19 cellular contexts compared by ENCODE assay signal in genomic region chr1:234856719-234857310, GRCh38.
DNase-seq lines count a peak whose midpoint lies in the region; ATAC-seq, FAIRE-seq and TF ChIP-seq lines count a peak whose summit lies in the region.
"Had no signal": no experiment of that assay in that cellular context is flagged by ENCODE, and none has a peak within 500 bp of the region (broad histone marks: within the 10 kb centered on the region; RNA-seq: fewer than 3 reads in every experiment).

No MANE protein-coding gene starts in this region.

- H3K27ac ChIP-seq in vagina (peak overlapping the region; percentile 7), neural progenitor cell (no peak overlapping the region)
- H3K27ac ChIP-seq: 22Rv1, BLaER1 had no signal

- no peak for TF ChIP-seq POLR2A in vagina (IDR thresholded peaks at IDR 0.05)

- FAIRE-seq in RCC 7860 (lab: Jason Lieb, UNC): no peak

- no peak overlapping the region for H2AFZ ChIP-seq in neural progenitor cell (replicated peaks)

- ATAC-seq in Right ventricle myocardium inferior: peak; percentile 88
- ATAC-seq in left ventricle myocardium superior: peak; percentile 84
- ATAC-seq: PC-3 had no signal

- DNase-seq in Right ventricle myocardium inferior (ENCODE audit: missing footprints) (no peak), cardiac septum (ENCODE audit: low spot score) (no peak), left ventricle myocardium superior (no peak), vagina (ENCODE audit: extremely low spot score in 2 of 2) (no peak), AG08396 (ENCODE audit: low spot score) (no peak), RCC 7860 (ENCODE audit: low spot score) (no peak), neural progenitor cell (ENCODE audit: low spot score) (no peak)
- DNase-seq: CD8-positive, alpha-beta memory T cell; GF-D8; H7; KG1; NCI-H1105 treated with DMSO at 0.1 percent for 48 hours; NCI-H187; NCI-H446 treated with DMSO at 0.1 percent for 48 hours; NCI-H748 treated with DMSO at 0.1 percent for 48 hours; PC-3 had no signal

- no peaks in the 10 kb centered on the region for H3K36me3 Mint-ChIP-seq in nephron (ENCODE audit: low read depth)
- no peaks in the 10 kb centered on the region for H3K36me3 Mint-ChIP-seq in neural progenitor cell

- H3K27ac Mint-ChIP-seq in nephron (peak overlapping the region in 2 of 3 experiments; percentile 72 to 75), neural progenitor cell (no peak overlapping the region)

- H3K4me3 Mint-ChIP-seq in nephron: no peak overlapping the region
- no peak overlapping the region for H3K4me3 Mint-ChIP-seq in neural progenitor cell
- H3K4me3 Mint-ChIP-seq: CD8-positive, alpha-beta memory T cell had no signal

- H3K9me3 ChIP-seq in vagina (no peaks in the 10 kb centered on the region), neural progenitor cell (ENCODE audit: low read depth) (no peaks in the 10 kb centered on the region)

- intact Hi-C loops in Right ventricle myocardium inferior (cut with DNase I) (no loop called here), cardiac septum (cut with DNase I) (no loop called here), left ventricle myocardium superior (cut with micrococcal nuclease) (no loop called here), vagina (cut with DNase I) (loop anchor here (1.0 kb wide), 1 partner anchor 15 kb away; no protein-coding TSS in a partner anchor)

- H3K4me1 Mint-ChIP-seq in nephron: peaks cover 41% of the 10 kb centered on the region
- peaks cover 18% of the 10 kb centered on the region for H3K4me1 Mint-ChIP-seq in neural progenitor cell

- no peaks in the 10 kb centered on the region for H3K36me3 ChIP-seq in vagina
- no peaks in the 10 kb centered on the region for H3K36me3 ChIP-seq in neural progenitor cell
- H3K36me3 ChIP-seq: BLaER1 had no signal

- no peak overlapping the region for H3K9ac ChIP-seq in neural progenitor cell
- H3K9ac ChIP-seq: BLaER1 had no signal

- H3K4me3 ChIP-seq in vagina (no peak overlapping the region), neural progenitor cell (no peak overlapping the region)
- H3K4me3 ChIP-seq: BLaER1 had no signal

- no peaks in the 10 kb centered on the region for H4K20me1 ChIP-seq in neural progenitor cell (ENCODE audit: low read depth)
- H4K20me1 ChIP-seq: BLaER1 had no signal

- H3K27me3 ChIP-seq in vagina (no peaks in the 10 kb centered on the region), neural progenitor cell (no peaks in the 10 kb centered on the region)
- H3K27me3 ChIP-seq: BLaER1 had no signal

- H3K9me3 Mint-ChIP-seq in nephron: peaks cover 3% of the 10 kb centered on the region
- peaks cover 14% of the 10 kb centered on the region for H3K9me3 Mint-ChIP-seq in neural progenitor cell

- H3K27me3 Mint-ChIP-seq in nephron (ENCODE audit: low read depth) (no peaks in the 10 kb centered on the region), neural progenitor cell (ENCODE audit: insufficient read depth, low read depth) (peaks cover 18% of the 10 kb centered on the region)
- H3K27me3 Mint-ChIP-seq: CD8-positive, alpha-beta memory T cell had no signal

- no peaks in the 10 kb centered on the region for H3K79me2 ChIP-seq in neural progenitor cell (ENCODE audit: low read depth)

- H3K4me1 ChIP-seq in vagina: peaks cover 5% of the 10 kb centered on the region
- no peaks in the 10 kb centered on the region for H3K4me1 ChIP-seq in neural progenitor cell

- no peak overlapping the region for H3K4me2 ChIP-seq in neural progenitor cell
- H3K4me2 ChIP-seq: BLaER1 had no signal

- H3F3A ChIP-seq in neural progenitor cell (ENCODE audit: low read depth): no peaks in the 10 kb centered on the region

- TF ChIP-seq CTCF in nephron (IDR thresholded peaks at IDR 0.05; ENCODE audit: unreplicated experiment in 3 of 3): no peak
- no peak for TF ChIP-seq CTCF in vagina (IDR thresholded peaks at IDR 0.05)
- no peak for TF ChIP-seq CTCF in neural progenitor cell (IDR thresholded peaks at IDR 0.05)
